ENCODE assay signal across 12 cellular contexts in the genomic region with DNA sequence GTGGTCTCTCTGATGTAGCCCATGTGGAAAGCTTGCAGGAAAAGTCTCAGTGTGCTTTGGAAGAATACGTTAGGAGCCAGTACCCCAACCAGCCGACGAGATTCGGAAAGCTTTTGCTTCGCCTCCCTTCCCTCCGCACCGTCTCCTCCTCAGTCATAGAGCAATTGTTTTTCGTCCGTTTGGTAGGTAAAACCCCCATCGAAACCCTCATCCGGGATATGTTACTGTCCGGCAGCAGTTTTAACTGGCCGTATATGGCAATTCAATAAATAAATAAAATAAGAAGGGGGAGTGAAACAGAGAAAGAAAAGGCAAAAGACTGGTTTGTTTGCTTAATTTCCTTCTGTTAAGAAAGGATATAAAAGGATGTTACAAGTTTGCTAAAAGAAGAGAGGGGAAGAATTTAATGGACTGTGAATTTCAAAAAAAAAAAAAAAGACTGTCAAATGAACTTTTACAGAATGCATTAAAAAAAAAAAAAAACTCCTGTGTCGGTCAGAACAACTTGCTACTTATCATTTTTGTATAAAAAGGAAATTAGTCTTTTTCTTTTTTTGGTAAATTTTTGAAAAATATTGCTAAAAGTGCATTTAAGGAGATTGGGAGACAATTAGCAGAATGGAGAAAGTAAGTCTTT. TPM values are rescaled to one million over a fixed set of nuclear protein-coding genes. Genes with fewer than 3 reads are reported as not detected.
DNase-seq lines count a peak whose midpoint lies in the region; ATAC-seq and TF ChIP-seq lines count a peak whose summit lies in the region.
"Had no signal": no experiment of that assay in that cellular context is flagged by ENCODE, and none has a peak within 500 bp of the region (broad histone marks: within the 10 kb centered on the region; RNA-seq: fewer than 3 reads in every experiment).

No MANE protein-coding gene starts in this region.

- peaks cover 81% of the 10 kb centered on the region for H3K27me3 Mint-ChIP-seq in T-helper 17 cell
- H3K27me3 Mint-ChIP-seq in natural killer cell treated with Interleukin-12 subunit alpha and Interleukin-12 subunit beta and Interleukin-15 and Interleukin-18, amount 100 ng/mL, for 72 hours, result peaks cover 41 to 76% of the 10 kb centered on the region in 2 donors

- H3K4me3 ChIP-seq in AG04450 (ENCODE audit: low read depth, low read length) (peak overlapping the region; percentile 75), PC-9 (peak overlapping the region; percentile 90; the same call in 1 of the 2 replicates), esophagus (ENCODE audit: low read depth in 1 of 2, low read length in 2 of 2) (peak overlapping the region; percentile 29 to 67), neuronal stem cell (ENCODE audit: low read length in 2 of 2) (peak overlapping the region; percentile 81 to 83)

- TF ChIP-seq CTCF in AG04450 (IDR thresholded peaks at IDR 0.05; ENCODE audit: low read depth, low read length) (no peak), PC-9 (conservative IDR thresholded peaks at IDR 0.05) (no peak)

- H3K4me1 Mint-ChIP-seq in T-helper 17 cell, result peaks cover 2% of the 10 kb centered on the region
- H3K4me1 Mint-ChIP-seq in natural killer cell treated with Interleukin-12 subunit alpha and Interleukin-12 subunit beta and Interleukin-15 and Interleukin-18, amount 100 ng/mL, for 72 hours (ENCODE audit: low read depth in 2 of 2), result peaks cover 0 to 12% of the 10 kb centered on the region in 2 donors

- H2AFZ ChIP-seq in PC-9, result no peak overlapping the region
- no peak overlapping the region for H2AFZ ChIP-seq in neuronal stem cell (ENCODE audit: low read length)

- H3K23ac ChIP-seq in neuronal stem cell (ENCODE audit: low read depth, low read length, poor library complexity), result no peak overlapping the region

- intact Hi-C loops in PC-9 (cut with micrococcal nuclease; ENCODE audit: unreplicated experiment), result no loop called here

- H2AK5ac ChIP-seq in neuronal stem cell (ENCODE audit: low read depth, low read length), result no peak overlapping the region

- peaks cover 98% of the 10 kb centered on the region for H3K79me2 ChIP-seq in PC-9 (ENCODE audit: low read depth)

- H3K27ac ChIP-seq in AG04450 (ENCODE audit: low read depth, low read length) (peak overlapping the region; percentile 78), PC-9 (no peak overlapping the region; the same call in 1 of the 2 replicates), esophagus (ENCODE audit: low read depth in 2 of 2, low read length in 1 of 2) (peak overlapping the region; percentile 38 to 73), neuronal stem cell (replicated peaks; ENCODE audit: low read length) (peak overlapping the region; percentile 40)

- H3K14ac ChIP-seq in neuronal stem cell (ENCODE audit: low read length), result no peak overlapping the region

- H2BK120ac ChIP-seq in neuronal stem cell (ENCODE audit: low read depth, low read length), result no peak overlapping the region

- H3K4me3 Mint-ChIP-seq in T-helper 17 cell, result no peak overlapping the region
- H3K4me3 Mint-ChIP-seq in natural killer cell treated with Interleukin-12 subunit alpha and Interleukin-12 subunit beta and Interleukin-15 and Interleukin-18, amount 100 ng/mL, for 72 hours, result no peak overlapping the region

- peak overlapping the region; percentile 11 for H3K18ac ChIP-seq in neuronal stem cell (ENCODE audit: low read length)

- no peaks in the 10 kb centered on the region for H3K79me1 ChIP-seq in neuronal stem cell (ENCODE audit: low read depth, low read length)

- peaks cover 57% of the 10 kb centered on the region for H4K20me1 ChIP-seq in PC-9 (ENCODE audit: insufficient read depth)

- no peak overlapping the region for H2BK15ac ChIP-seq in neuronal stem cell (ENCODE audit: low read length)

- H3K4me2 ChIP-seq in PC-9 (peak overlapping the region; percentile 94), neuronal stem cell (ENCODE audit: insufficient read depth, low read length, poor library complexity, severe bottlenecking) (peak overlapping the region; percentile 94)

- POLR2A ChIA-PET in AG04450 (lab: Yijun Ruan, JAX), result interaction anchor here (0.7 to 3.1 kb wide), 9 partner anchors 8 to 1085 kb away, joined by 3 to 13 read pairs (median 4); no protein-coding TSS in a partner anchor
- POLR2A ChIA-PET in PC-9 (lab: Charles Lee; ENCODE audit: unreplicated experiment), result interaction anchor here (0.5 kb wide), 1 partner anchor 59 kb away, joined by 4 read pairs; no protein-coding TSS in a partner anchor

- 22 to 46% methylated on average over 14 of the region's 14 CpGs for WGBS in esophagus, 2 donors
- WGBS in neuronal stem cell (ENCODE audit: extremely low coverage in 2 of 2, insufficient read length in 2 of 2, insufficient replicate concordance in 1 of 2), 2 donors, result no CpG with 5 or more reads among the region's 14 CpGs

- no peak for ATAC-seq in T-helper 17 cell
- no peak for ATAC-seq in natural killer cell treated with Interleukin-12 subunit alpha and Interleukin-12 subunit beta and Interleukin-15 and Interleukin-18, amount 100 ng/mL, for 72 hours
- ATAC-seq in HG02970 (IDR thresholded peaks at IDR 0.05; ENCODE audit: low FRiP score, unreplicated experiment), result no peak

- no peak overlapping the region for H4K8ac ChIP-seq in neuronal stem cell (ENCODE audit: low read depth, low read length)

- H4K91ac ChIP-seq in neuronal stem cell (ENCODE audit: low read depth, low read length, poor library complexity), result no peak overlapping the region

- H3F3A ChIP-seq in PC-9 (ENCODE audit: insufficient read depth, low read depth), result peaks cover 4% of the 10 kb centered on the region; the same call in 1 of the 2 replicates

- peaks cover 47% of the 10 kb centered on the region for H3K36me3 ChIP-seq in PC-9 (ENCODE audit: low read depth)
- H3K36me3 ChIP-seq in esophagus (ENCODE audit: control insufficient read depth in 2 of 2, insufficient read depth in 2 of 2, low read length in 1 of 2), result peaks cover 0 to 7% of the 10 kb centered on the region in 2 donors
- peaks cover 25 to 78% of the 10 kb centered on the region in 2 donors for H3K36me3 ChIP-seq in neuronal stem cell (replicated peaks in 1 of 2; ENCODE audit: control insufficient read depth in 2 of 2, insufficient read depth in 2 of 2, low read length in 2 of 2)

- CTCF ChIA-PET in AG04450 (lab: Charles Lee) (interaction anchor here (0.6 to 2.4 kb wide), 3 partner anchors 10 to 17 kb away, joined by 4 to 14 read pairs (median 5); no protein-coding TSS in a partner anchor), PC-9 (lab: Charles Lee) (interaction anchor here (0.6 kb wide), 1 partner anchor 420 kb away, joined by 5 read pairs; no protein-coding TSS in a partner anchor)

- no peak overlapping the region for H2BK12ac ChIP-seq in neuronal stem cell (ENCODE audit: low read length)

- no peaks in the 10 kb centered on the region for H3K9me3 Mint-ChIP-seq in natural killer cell treated with Interleukin-12 subunit alpha and Interleukin-12 subunit beta and Interleukin-15 and Interleukin-18, amount 100 ng/mL, for 72 hours

- H3K9me3 ChIP-seq in AG04450 (ENCODE audit: control insufficient read depth, insufficient read depth, low read length) (peaks cover 9% of the 10 kb centered on the region; the same call in 1 of the 2 replicates), PC-9 (ENCODE audit: insufficient read depth, low read depth) (no peaks in the 10 kb centered on the region), esophagus (ENCODE audit: control insufficient read depth in 2 of 2, insufficient read depth in 1 of 2, low read depth in 1 of 2, low read length in 1 of 2) (peaks cover 0 to 3% of the 10 kb centered on the region in 2 donors), neuronal stem cell (replicated peaks in 1 of 2; ENCODE audit: control insufficient read depth in 2 of 2, insufficient read depth in 1 of 2, low read depth in 1 of 2, low read length in 2 of 2) (no peaks in the 10 kb centered on the region), T-helper 17 cell (ENCODE audit: control insufficient read depth, low read length, poor library complexity, severe bottlenecking) (peaks cover 3% of the 10 kb centered on the region)

- H2BK5ac ChIP-seq in neuronal stem cell (ENCODE audit: low read length), result no peak overlapping the region

- BruUV-seq in PC-9 (replicated peaks; lab: Mats Ljungman, UMichigan), result no TSS peak

- H3K9me2 ChIP-seq in PC-9 (ENCODE audit: insufficient read depth), result no peaks in the 10 kb centered on the region

- H3K36me3 Mint-ChIP-seq in T-helper 17 cell (ENCODE audit: low read depth), result peaks cover 7% of the 10 kb centered on the region
- peaks cover 16% of the 10 kb centered on the region for H3K36me3 Mint-ChIP-seq in natural killer cell treated with Interleukin-12 subunit alpha and Interleukin-12 subunit beta and Interleukin-15 and Interleukin-18, amount 100 ng/mL, for 72 hours

- H3K9ac ChIP-seq in neuronal stem cell (ENCODE audit: low read depth, low read length, poor library complexity), result no peak overlapping the region

- H3K27ac Mint-ChIP-seq in T-helper 17 cell, result no peak overlapping the region
- no peak overlapping the region for H3K27ac Mint-ChIP-seq in natural killer cell treated with Interleukin-12 subunit alpha and Interleukin-12 subunit beta and Interleukin-15 and Interleukin-18, amount 100 ng/mL, for 72 hours

- H3K4ac ChIP-seq in neuronal stem cell (ENCODE audit: low read length), result no peak overlapping the region

- peaks cover 55% of the 10 kb centered on the region for H3K4me1 ChIP-seq in PC-9 (replicated peaks; ENCODE audit: insufficient read depth)
- no peaks in the 10 kb centered on the region for H3K4me1 ChIP-seq in esophagus (ENCODE audit: control insufficient read depth in 2 of 2, insufficient read depth in 2 of 2, low read length in 1 of 2)
- H3K4me1 ChIP-seq in neuronal stem cell (ENCODE audit: control insufficient read depth in 2 of 2, insufficient read depth in 1 of 2, low read depth in 1 of 2, low read length in 2 of 2), result peaks cover 9 to 30% of the 10 kb centered on the region in 2 donors

- H3K27me3 ChIP-seq in AG04450 (ENCODE audit: control insufficient read depth, insufficient read depth, low read length) (no peaks in the 10 kb centered on the region), PC-9 (ENCODE audit: insufficient read depth, low read depth) (no peaks in the 10 kb centered on the region), esophagus (ENCODE audit: control insufficient read depth in 1 of 2, insufficient read depth in 2 of 2, low read length in 2 of 2) (no peaks in the 10 kb centered on the region), neuronal stem cell (ENCODE audit: control insufficient read depth in 3 of 3, insufficient read depth in 3 of 3, low read depth in 1 of 3, low read length in 3 of 3) (no peaks in the 10 kb centered on the region)

- DNase-seq in AG04450 (ENCODE audit: low read depth, low spot score) (no peak), PC-9 (no peak), neuronal stem cell (ENCODE audit: low spot score) (no peak), T-helper 17 cell (no peak), GOT3 (lab: John Stamatoyannopoulos, UW) (no peak)
- DNase-seq in natural killer cell treated with Interleukin-12 subunit alpha and Interleukin-12 subunit beta and Interleukin-15 and Interleukin-18, amount 100 ng/mL, for 72 hours (ENCODE audit: low spot score), result no peak
- DNase-seq: activated CD4-positive, alpha-beta T cell treated with anti-CD3 and anti-CD28 coated beads, Interleukin-2, amount 50 U/mL, for 48 hours; Calu3; cortex of kidney; NCI-H524 treated with DMSO at 0.1 percent for 48 hours had no signal

RNA-seq across cellular contexts. Expression of a gene that starts 7.0 kb away (rescaled TPM):
- polyA plus RNA-seq in AG04450 (2011; rRNA removed), result 63.1 and 66.9 TPM in 2 replicates
- 36.8 and 72.5 TPM in 2 replicates for polyA minus RNA-seq in AG04450 (2011; rRNA and poly(A)+ RNA removed)
- 48.4 and 72.1 TPM in 2 replicates for total RNA-seq in PC-9 (2021)
- polyA plus RNA-seq in esophagus, result 1 to 10 TPM; 5.0 to 9.3 TPM
- polyA plus RNA-seq in neuronal stem cell (2013, experiment 1 of 2), result 43.2 TPM
- 45.4 TPM for polyA plus RNA-seq in neuronal stem cell (2013, experiment 2 of 2)
- not detected for total RNA-seq in T-helper 17 cell
- total RNA-seq in natural killer cell treated with Interleukin-12 subunit alpha and Interleukin-12 subunit beta and Interleukin-15 and Interleukin-18, amount 100 ng/mL, for 72 hours, result not detected

Comparison
In these comparisons a context has a peak if more than half of its experiments do, and no peak if none do; other contexts are left out.
1. RNA of a gene that starts 7.0 kb away (total RNA-seq): 48.4 to 72.1 TPM in PC-9; not detected in T-helper 17 cell and not detected in natural killer cell treated with Interleukin-12 subunit alpha and Interleukin-12 subunit beta and Interleukin-15 and Interleukin-18, amount 100 ng/mL, for 72 hours; every median in the first group is over 10 times any median in the second.
2. Peak in every context shown above with its lines, with median percentiles within 50 percentile points of each other: H3K4me3 ChIP-seq.